Comparison of ENCODE assay signal across 24 cellular contexts in the genomic region with DNA sequence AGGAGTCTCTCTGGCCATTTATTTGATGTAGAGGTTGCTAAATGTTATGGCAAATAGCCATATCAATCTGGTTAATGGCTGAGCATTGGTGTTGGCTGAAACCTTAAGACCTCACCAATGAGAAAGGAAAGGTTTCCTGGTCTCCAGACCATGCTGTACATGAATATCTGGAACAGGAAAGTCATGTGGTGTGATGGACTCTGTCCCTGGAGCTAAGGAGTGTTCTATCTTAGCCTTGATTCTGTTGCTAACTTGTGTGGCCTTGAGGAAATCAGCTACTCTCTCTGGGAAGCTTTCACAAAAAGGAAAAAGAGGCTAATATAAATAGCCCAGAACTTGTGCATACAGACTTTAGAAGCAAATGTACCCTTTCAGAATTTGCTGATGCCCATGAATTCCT.
DNase-seq lines count a peak whose midpoint lies in the region; ATAC-seq, FAIRE-seq and TF ChIP-seq lines count a peak whose summit lies in the region.
"Had no signal": no experiment of that assay in that cellular context is flagged by ENCODE, and none has a peak within 500 bp of the region (broad histone marks: within the 10 kb centered on the region; RNA-seq: fewer than 3 reads in every experiment).

No MANE protein-coding gene starts in this region.

- peak overlapping the region in 1 of 2 donors; percentile 29 for H3K9ac ChIP-seq in colonic mucosa (ENCODE audit: low read depth in 2 of 2, low read length in 2 of 2)

- TF ChIP-seq CTCF in colonic mucosa (IDR thresholded peaks at IDR 0.05) (no peak), D721Med (IDR thresholded peaks at IDR 0.05; ENCODE audit: insufficient read depth, missing control alignments) (no peak)

- intact Hi-C loops in colonic mucosa (cut with DNase I) (no loop called here), left colon (cut with DNase I, micrococcal nuclease) (no loop called here), sciatic nerve (cut with DNase I) (no loop called here)

- H3K27ac ChIP-seq in colonic mucosa, result peak overlapping the region; percentile 69
- H3K27ac ChIP-seq: 22Rv1 had no signal

- no peaks in the 10 kb centered on the region for H3K36me3 ChIP-seq in colonic mucosa
- H3K36me3 ChIP-seq: HAP-1 had no signal

- ATAC-seq in left colon, result peak; percentile 90
- ATAC-seq in sciatic nerve, result peak; percentile 22
- ATAC-seq in GM18502 (IDR thresholded peaks at IDR 0.05; ENCODE audit: poor library complexity, unreplicated experiment), result no peak
- ATAC-seq: GM12878 had no signal

- no peaks in the 10 kb centered on the region for H3K4me1 ChIP-seq in colonic mucosa
- H3K4me1 ChIP-seq: HAP-1 had no signal

- no peaks in the 10 kb centered on the region for H3K9me3 ChIP-seq in colonic mucosa
- H3K9me3 ChIP-seq: HAP-1 had no signal

- H3K4me3 ChIP-seq in colonic mucosa, result no peak overlapping the region
- H3K4me3 ChIP-seq: GM12878, HAP-1 had no signal

- H3K27me3 ChIP-seq in colonic mucosa, result no peaks in the 10 kb centered on the region

- FAIRE-seq in D721Med (lab: Jason Lieb, UNC), result no peak
- FAIRE-seq: A204.1, G401.6, GM12878, GM18507, H54 had no signal

- DNase-seq in colonic mucosa, result no peak
- DNase-seq in left colon, result no peak
- no peak for DNase-seq in sciatic nerve (ENCODE audit: low spot score)
- DNase-seq in superior temporal gyrus (ENCODE audit: extremely low spot score), result peak; percentile 11
- DNase-seq in Ammon's horn (ENCODE audit: low spot score), result no peak
- no peak for DNase-seq in GDM1 (lab: John Stamatoyannopoulos, UW)
- no peak for DNase-seq in D721Med (ENCODE audit: insufficient read length, low spot score)
- DNase-seq: AML-193; C1 segment of cervical spinal cord; Calu3; CD4-positive, alpha-beta memory T cell; COR-L47; DMS153; DND-41; GOT3; HFFc6 had no signal
